Comparison of ENCODE assay signal across 8 cellular contexts in the genomic region with DNA sequence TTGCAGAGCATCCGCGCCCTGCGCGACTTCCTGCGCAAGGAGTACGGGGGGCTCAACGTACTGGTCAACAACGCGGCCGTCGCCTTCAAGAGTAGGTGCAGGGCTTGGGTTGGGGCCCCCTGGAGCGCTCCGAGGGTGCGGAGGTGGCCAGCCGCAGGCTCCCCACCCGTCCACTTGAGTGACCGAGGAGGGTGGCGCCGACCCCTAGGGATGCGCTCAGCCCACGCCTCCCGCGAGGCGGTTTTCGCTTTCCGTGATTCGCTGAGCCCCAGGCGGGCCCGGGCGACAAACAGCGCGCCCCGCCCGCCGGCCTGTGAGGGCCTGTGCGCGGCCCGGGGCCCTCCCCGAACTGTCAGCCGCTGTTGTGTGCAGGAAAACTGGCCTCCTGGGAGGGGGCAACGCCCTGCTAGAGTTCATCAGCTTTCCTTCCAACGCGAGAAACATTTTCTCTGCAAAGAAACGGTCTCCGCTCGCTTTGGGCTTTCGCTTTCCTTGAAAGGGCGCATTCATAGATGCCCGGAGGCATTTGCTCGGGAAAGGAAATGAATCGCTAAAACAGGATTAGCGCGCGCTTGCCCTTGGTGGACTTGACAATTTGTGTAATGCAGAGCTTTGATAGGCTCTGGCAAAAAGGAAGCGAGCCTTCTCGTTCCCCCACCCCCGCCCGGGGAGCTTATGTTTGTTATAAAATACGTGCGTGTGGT. TPM values are rescaled to one million over a fixed set of nuclear protein-coding genes. Genes with fewer than 3 reads are reported as not detected.
DNase-seq lines count a peak whose midpoint lies in the region; ATAC-seq and TF ChIP-seq lines count a peak whose summit lies in the region.

No MANE protein-coding gene starts in this region.

- peaks cover 3% of the 10 kb centered on the region for H3K36me3 Mint-ChIP-seq in T-cell

- peaks cover 21% of the 10 kb centered on the region for H3F3A ChIP-seq in MM.1S (ENCODE audit: insufficient read depth, low read length)

- peaks cover 12% of the 10 kb centered on the region; the same call in 1 of the 2 replicates for H3K4me1 ChIP-seq in MM.1S (ENCODE audit: low read length)
- no peaks in the 10 kb centered on the region for H3K4me1 ChIP-seq in parathyroid adenoma

- peak overlapping the region; percentile 45; the same call in 1 of the 2 replicates for H3K27ac ChIP-seq in MM.1S (ENCODE audit: low read length)
- H3K27ac ChIP-seq in angular gyrus (ENCODE audit: low read depth, low read length), result peak overlapping the region; percentile 76
- peak overlapping the region; percentile 60 for H3K27ac ChIP-seq in parathyroid adenoma

- peaks cover 16% of the 10 kb centered on the region; the same call in 1 of the 2 replicates for H3K27me3 ChIP-seq in MM.1S (replicated peaks; ENCODE audit: insufficient read depth, low read length)
- H3K27me3 ChIP-seq in parathyroid adenoma (ENCODE audit: control insufficient read depth, insufficient read depth, low read length), result no peaks in the 10 kb centered on the region

- no peaks in the 10 kb centered on the region for H3K27me3 Mint-ChIP-seq in T-cell

- no peaks in the 10 kb centered on the region for H3K9me2 ChIP-seq in MM.1S (replicated peaks; ENCODE audit: insufficient read depth, low read length)

- intact Hi-C loops in left cardiac atrium (cut with DNase I), result no loop called here

- TF ChIP-seq CTCF in MM.1S (IDR thresholded peaks at IDR 0.05; ENCODE audit: low read length) (no peak), parathyroid adenoma (IDR thresholded peaks at IDR 0.05) (no peak)

- H3K9me3 Mint-ChIP-seq in T-cell, result no peaks in the 10 kb centered on the region

- peak overlapping the region; percentile 86 to 95 (median 90) for H3K4me3 Mint-ChIP-seq in T-cell

- H3K79me2 ChIP-seq in MM.1S (ENCODE audit: low read length) (no peaks in the 10 kb centered on the region), parathyroid adenoma (no peaks in the 10 kb centered on the region)

- H4K20me1 ChIP-seq in MM.1S (ENCODE audit: insufficient read depth, low read length), result no peaks in the 10 kb centered on the region

- no peaks in the 10 kb centered on the region for H3K36me3 ChIP-seq in MM.1S (replicated peaks; ENCODE audit: insufficient read depth, low read length)
- H3K36me3 ChIP-seq in parathyroid adenoma (ENCODE audit: control insufficient read depth, insufficient read depth, low read length), result no peaks in the 10 kb centered on the region

- peak overlapping the region; percentile 79 for H3K4me3 ChIP-seq in MM.1S (ENCODE audit: low read length)
- H3K4me3 ChIP-seq in parathyroid adenoma (ENCODE audit: low read depth, low read length), result peak overlapping the region; percentile 2

- CTCF ChIA-PET in T-cell (lab: Charles Lee), result interaction anchor here in 1 of 2 donors (0.6 to 0.8 kb wide), 4 partner anchors 10 to 534 kb away, joined by 3 read pairs; no protein-coding TSS in a partner anchor

- peaks cover 19 to 24% (median 24%) of the 10 kb centered on the region in 3 donors for H3K4me1 Mint-ChIP-seq in T-cell

- ATAC-seq in T-cell (replicated peaks in 1 of 4), result peak; percentile 80 to 85 (median 84)
- peak; percentile 92 for ATAC-seq in left cardiac atrium
- no peak for ATAC-seq in GM18858 (IDR thresholded peaks at IDR 0.05; ENCODE audit: unreplicated experiment)
- no peak for ATAC-seq in GM21717 (IDR thresholded peaks at IDR 0.05; ENCODE audit: unreplicated experiment)

- POLR2A ChIA-PET in T-cell (lab: Charles Lee), result interaction anchor here (0.6 to 0.8 kb wide), 2 partner anchors 19 to 164 kb away, joined by 3 read pairs; no protein-coding TSS in a partner anchor

- peak; percentile 52 for DNase-seq in GM04504 (ENCODE audit: low read depth)
- DNase-seq in MM.1S, result peak; percentile 84
- DNase-seq in T-cell, result peak in 23 of 34 experiments; percentile 5 to 58 (median 25)
- DNase-seq in left cardiac atrium, result peak; percentile 83

- H3K9ac ChIP-seq in MM.1S (ENCODE audit: low read length), result peak overlapping the region; percentile 65
- no peak overlapping the region for H3K9ac ChIP-seq in parathyroid adenoma

- peak overlapping the region; percentile 96 for H3K4me2 ChIP-seq in MM.1S (ENCODE audit: low read depth, low read length)
- H3K4me2 ChIP-seq in parathyroid adenoma (ENCODE audit: low read length), result peak overlapping the region; percentile 49

- H3K9me3 ChIP-seq in MM.1S (replicated peaks; ENCODE audit: insufficient read depth, low read length) (no peaks in the 10 kb centered on the region), parathyroid adenoma (ENCODE audit: control insufficient read depth, low read length) (no peaks in the 10 kb centered on the region)

- H2AFZ ChIP-seq in MM.1S (ENCODE audit: low read length) (peak overlapping the region; percentile 92), parathyroid adenoma (peak overlapping the region; percentile 68)

- H3K27ac Mint-ChIP-seq in T-cell, result peak overlapping the region; percentile 89 to 91

RNA-seq across cellular contexts. Expression of a gene that starts 0.7 kb away (rescaled TPM):
- total RNA-seq in T-cell (10 to 100 TPM in 2 of 5 donors, 1 to 10 TPM in 2, under 1 TPM in 1; 0.85 to 16.1 (median 8.1) TPM), left cardiac atrium (1 to 10 TPM; 4.9 to 7.5 TPM)

RNA-seq across cellular contexts. Expression of a gene that starts 21.1 kb away (rescaled TPM):
- total RNA-seq in T-cell (10 to 100 TPM; 18.4 to 26.3 (median 23.1) TPM), left cardiac atrium (1 to 10 TPM; 6.5 to 7.0 TPM)

Comparison
In these comparisons a context has a peak if more than half of its experiments do, and no peak if none do; other contexts are left out.
1. DNase-seq: peak in every context shown above with its lines; median percentile 84 in MM.1S; 83 in left cardiac atrium; 52 in GM04504; 25 in T-cell.
2. ATAC-seq: peak in T-cell (4 of 4) and left cardiac atrium (2 of 2); none in GM18858 (single experiment) and GM21717 (single experiment).
3. Peak in every context shown above with its lines, with median percentiles within 50 percentile points of each other: H3K27ac ChIP-seq.